ENCODE assay signal across 7 cellular contexts in genomic region chrX:49761481-49761880, GRCh38.
DNase-seq lines count a peak whose midpoint lies in the region; ATAC-seq and TF ChIP-seq lines count a peak whose summit lies in the region.

No MANE protein-coding gene starts in this region.

- no peaks in the 10 kb centered on the region for H3K79me1 ChIP-seq in IMR-90 (ENCODE audit: low read depth in 1 of 2, low read length in 2 of 2)
- no peaks in the 10 kb centered on the region for H3K79me1 ChIP-seq in mesendoderm (ENCODE audit: low read length)

- H2BK5ac ChIP-seq in IMR-90 (ENCODE audit: low read depth, low read length, poor library complexity, severe bottlenecking) (no peak overlapping the region), mesendoderm (ENCODE audit: low read length) (no peak overlapping the region)

- H3K4me2 ChIP-seq in IMR-90 (ENCODE audit: low read depth, low read length) (no peak overlapping the region), mesendoderm (ENCODE audit: low read length) (no peak overlapping the region)

- H4K5ac ChIP-seq in IMR-90 (ENCODE audit: low read depth, low read length), result no peak overlapping the region
- no peak overlapping the region for H4K5ac ChIP-seq in mesendoderm (ENCODE audit: low read length)

- DNase-seq in GM03348 (ENCODE audit: low spot score), result peak; percentile 25
- peak; percentile 12 for DNase-seq in IMR-90
- DNase-seq in adrenal gland, result peak in 2 of 7 donors; percentile 4 to 48
- DNase-seq in mesendoderm, result peak; percentile 22
- DNase-seq in GDM1 (lab: John Stamatoyannopoulos, UW), result no peak
- DNase-seq in NCI-H1436 (lab: John Stamatoyannopoulos, UW), result no peak
- no peak for DNase-seq in left cardiac atrium

- no peaks in the 10 kb centered on the region for H3K4me1 ChIP-seq in IMR-90 (ENCODE audit: control insufficient read depth, insufficient read depth, low read length)
- H3K4me1 ChIP-seq in adrenal gland (replicated peaks in 1 of 2), result no peaks in the 10 kb centered on the region
- H3K4me1 ChIP-seq in mesendoderm (ENCODE audit: control insufficient read depth, low read depth, low read length), result no peaks in the 10 kb centered on the region

- intact Hi-C loops in IMR-90 (cut with micrococcal nuclease), result loop anchor here (5.0 kb wide), 1 partner anchor 76 kb away; no protein-coding TSS in a partner anchor
- intact Hi-C loops in adrenal gland (cut with DNase I), result no loop called here
- intact Hi-C loops in left cardiac atrium (cut with DNase I), result no loop called here

- no peak overlapping the region for H2BK120ac ChIP-seq in IMR-90 (ENCODE audit: low read depth, low read length)
- no peak overlapping the region for H2BK120ac ChIP-seq in mesendoderm (ENCODE audit: low read depth, low read length)

- H3K4ac ChIP-seq in IMR-90 (ENCODE audit: low read depth, low read length), result no peak overlapping the region
- no peak overlapping the region for H3K4ac ChIP-seq in mesendoderm (ENCODE audit: low read depth, low read length)

- TF ChIP-seq POLR2A in IMR-90 (IDR thresholded peaks at IDR 0.05; ENCODE audit: low read depth, low read length) (no peak), adrenal gland (IDR thresholded peaks at IDR 0.05) (no peak)

- in situ Hi-C loops in IMR-90 (cut with MboI; ENCODE audit: low sequenced_read_pairs), result no loop called here

- no peak overlapping the region for H2AFZ ChIP-seq in IMR-90 (replicated peaks; ENCODE audit: low read length, poor library complexity)

- H2BK20ac ChIP-seq in IMR-90 (ENCODE audit: low read depth, low read length), result no peak overlapping the region

- H3K9me3 ChIP-seq in IMR-90 (ENCODE audit: control insufficient read depth, insufficient read depth, low read length) (no peaks in the 10 kb centered on the region), adrenal gland (replicated peaks in 1 of 3) (no peaks in the 10 kb centered on the region)

- H3K4me3 ChIP-seq in IMR-90 (ENCODE audit: insufficient read depth, low read depth, low read length) (no peak overlapping the region), adrenal gland (no peak overlapping the region), mesendoderm (ENCODE audit: low read length) (no peak overlapping the region)

- no peaks in the 10 kb centered on the region for H4K20me1 ChIP-seq in IMR-90 (ENCODE audit: insufficient read depth, low read length)

- peak; percentile 46 for TF ChIP-seq CTCF in IMR-90 (conservative IDR thresholded peaks at IDR 0.05; ENCODE audit: low read depth, low read length)
- peak; percentile 23 to 50 (median 37) for TF ChIP-seq CTCF in adrenal gland (IDR thresholded peaks at IDR 0.05)

- no peak overlapping the region for H3K14ac ChIP-seq in IMR-90 (replicated peaks; ENCODE audit: low read depth, low read length)

- peak; percentile 30; the same call in 1 of the 2 replicates for TF ChIP-seq RAD21 in IMR-90 (IDR thresholded peaks at IDR 0.05; ENCODE audit: low read length)

- CTCF ChIA-PET in IMR-90 (lab: Yijun Ruan, JAX), result interaction anchor here (0.5 to 0.7 kb wide), 2 partner anchors 11 to 26 kb away, joined by 4 read pairs; no protein-coding TSS in a partner anchor

- ATAC-seq in IMR-90 (ENCODE audit: low read depth) (no peak), left cardiac atrium (no peak)

- no peak overlapping the region for H3K9ac ChIP-seq in IMR-90 (ENCODE audit: low read depth, low read length)
- no peak overlapping the region for H3K9ac ChIP-seq in mesendoderm (ENCODE audit: low read length)

- H3K23ac ChIP-seq in IMR-90 (ENCODE audit: low read depth, low read length) (no peak overlapping the region), mesendoderm (ENCODE audit: low read length) (no peak overlapping the region)

- dilution Hi-C loops in IMR-90 (cut with HindIII; ENCODE audit: low sequenced_read_pairs, unreplicated experiment), result no loop called here

- H4K91ac ChIP-seq in IMR-90 (ENCODE audit: insufficient read depth, low read depth, low read length), result no peak overlapping the region

- no peak overlapping the region for H2AK9ac ChIP-seq in IMR-90 (replicated peaks; ENCODE audit: low read depth, low read length, poor library complexity)

- H3K79me2 ChIP-seq in mesendoderm (ENCODE audit: control insufficient read depth, insufficient read depth, low read length), result no peaks in the 10 kb centered on the region

- no CpG with 5 or more reads among the region's 2 CpGs for WGBS in IMR-90 (ENCODE audit: extremely low coverage in 2 of 2, insufficient read length in 1 of 2), 2 experiments
- WGBS in adrenal gland, 4 donors, result 2 to 11% (median 5%) methylated on average over 2 of the region's 2 CpGs
- no CpG with 5 or more reads among the region's 2 CpGs for WGBS in mesendoderm (ENCODE audit: extremely low coverage, insufficient coverage, low lambda C conversion rate)

- peaks cover 2% of the 10 kb centered on the region; the same call in 1 of the 2 replicates for H3K27me3 ChIP-seq in IMR-90 (ENCODE audit: control insufficient read depth, insufficient read depth, low read length)
- peaks cover 5% of the 10 kb centered on the region for H3K27me3 ChIP-seq in adrenal gland
- H3K27me3 ChIP-seq in mesendoderm (ENCODE audit: insufficient read depth, low read length, poor library complexity), result no peaks in the 10 kb centered on the region

- H3K18ac ChIP-seq in IMR-90 (ENCODE audit: low read depth, low read length), result no peak overlapping the region
- H3K18ac ChIP-seq in mesendoderm (ENCODE audit: low read length), result no peak overlapping the region

- H3K56ac ChIP-seq in IMR-90 (ENCODE audit: extremely low read depth, insufficient read depth, low read length) (no peak overlapping the region), mesendoderm (ENCODE audit: low read length) (no peak overlapping the region)

- no peak overlapping the region for H3K27ac ChIP-seq in IMR-90 (ENCODE audit: insufficient read depth, low read length)
- no peak overlapping the region for H3K27ac ChIP-seq in adrenal gland
- no peak overlapping the region for H3K27ac ChIP-seq in mesendoderm (ENCODE audit: low read depth, low read length)

- BruUV-seq in IMR-90 (replicated peaks; lab: Mats Ljungman, UMichigan), result no TSS peak

- no peaks in the 10 kb centered on the region for H3K9me1 ChIP-seq in IMR-90 (ENCODE audit: insufficient read depth, low read length)

- H2AK5ac ChIP-seq in IMR-90 (ENCODE audit: low read depth, low read length) (no peak overlapping the region), mesendoderm (ENCODE audit: low read length) (no peak overlapping the region)

- H4K8ac ChIP-seq in IMR-90 (ENCODE audit: low read depth in 2 of 2, low read length in 2 of 2) (no peak overlapping the region), mesendoderm (ENCODE audit: low read depth, low read length) (no peak overlapping the region)

- H2BK15ac ChIP-seq in IMR-90 (ENCODE audit: low read depth, low read length), result no peak overlapping the region
- no peak overlapping the region for H2BK15ac ChIP-seq in mesendoderm (replicated peaks; ENCODE audit: low read depth)

- POLR2A ChIA-PET in IMR-90 (lab: Charles Lee; ENCODE audit: unreplicated experiment), result no interaction called here

- H3K36me3 ChIP-seq in IMR-90 (ENCODE audit: control insufficient read depth, insufficient read depth, low read length) (no peaks in the 10 kb centered on the region), adrenal gland (replicated peaks in 1 of 2) (no peaks in the 10 kb centered on the region), mesendoderm (ENCODE audit: control insufficient read depth, insufficient read depth, low read length) (no peaks in the 10 kb centered on the region)

TF ChIP-seq in IMR-90, 13 proteins besides CTCF, POLR2A, EP300 and RAD21:
- TF ChIP-seq, protein P1, sequence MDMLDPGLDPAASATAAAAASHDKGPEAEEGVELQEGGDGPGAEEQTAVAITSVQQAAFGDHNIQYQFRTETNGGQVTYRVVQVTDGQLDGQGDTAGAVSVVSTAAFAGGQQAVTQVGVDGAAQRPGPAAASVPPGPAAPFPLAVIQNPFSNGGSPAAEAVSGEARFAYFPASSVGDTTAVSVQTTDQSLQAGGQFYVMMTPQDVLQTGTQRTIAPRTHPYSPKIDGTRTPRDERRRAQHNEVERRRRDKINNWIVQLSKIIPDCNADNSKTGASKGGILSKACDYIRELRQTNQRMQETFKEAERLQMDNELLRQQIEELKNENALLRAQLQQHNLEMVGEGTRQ (IDR thresholded peaks at IDR 0.05; ENCODE audit: low read depth, low read length), result no peak
- TF ChIP-seq NFE2L2 (IDR thresholded peaks at IDR 0.05; ENCODE audit: low read depth, low read length), result no peak
- TF ChIP-seq SMC3 (IDR thresholded peaks at IDR 0.05; ENCODE audit: low read depth, low read length), result no peak
- no peak for TF ChIP-seq MAZ (IDR thresholded peaks at IDR 0.05; ENCODE audit: borderline replicate concordance, low read depth, low read length)
- TF ChIP-seq CEBPB (IDR thresholded peaks at IDR 0.05; ENCODE audit: low read depth, low read length), result no peak
- no peak for TF ChIP-seq MAFK (IDR thresholded peaks at IDR 0.05; ENCODE audit: low read depth, low read length)
- TF ChIP-seq MXI1 (IDR thresholded peaks at IDR 0.05; ENCODE audit: borderline replicate concordance, low read depth, low read length), result no peak
- TF ChIP-seq FOS (IDR thresholded peaks at IDR 0.05; ENCODE audit: low read depth, low read length), result no peak
- TF ChIP-seq, protein P2, sequence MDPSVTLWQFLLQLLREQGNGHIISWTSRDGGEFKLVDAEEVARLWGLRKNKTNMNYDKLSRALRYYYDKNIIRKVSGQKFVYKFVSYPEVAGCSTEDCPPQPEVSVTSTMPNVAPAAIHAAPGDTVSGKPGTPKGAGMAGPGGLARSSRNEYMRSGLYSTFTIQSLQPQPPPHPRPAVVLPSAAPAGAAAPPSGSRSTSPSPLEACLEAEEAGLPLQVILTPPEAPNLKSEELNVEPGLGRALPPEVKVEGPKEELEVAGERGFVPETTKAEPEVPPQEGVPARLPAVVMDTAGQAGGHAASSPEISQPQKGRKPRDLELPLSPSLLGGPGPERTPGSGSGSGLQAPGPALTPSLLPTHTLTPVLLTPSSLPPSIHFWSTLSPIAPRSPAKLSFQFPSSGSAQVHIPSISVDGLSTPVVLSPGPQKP (IDR thresholded peaks at IDR 0.05; ENCODE audit: borderline replicate concordance, low read depth, low read length), result no peak
- no peak for TF ChIP-seq RFX5 (IDR thresholded peaks at IDR 0.05; ENCODE audit: low read depth, low read length)
- TF ChIP-seq BHLHE40 (IDR thresholded peaks at IDR 0.05; ENCODE audit: low read depth, low read length), result no peak
- TF ChIP-seq CHD1 (IDR thresholded peaks at IDR 0.05; ENCODE audit: low read depth, low read length), result no peak
- TF ChIP-seq RCOR1 (IDR thresholded peaks at IDR 0.05; ENCODE audit: insufficient replicate concordance, low read length), result no peak

Comparison
In these comparisons a context has a peak if more than half of its experiments do, and no peak if none do; other contexts are left out.
1. DNase-seq: peak in GM03348 (single experiment), IMR-90 (single experiment) and mesendoderm (single experiment); none in GDM1 (single experiment), NCI-H1436 (single experiment) and left cardiac atrium (single experiment).